ENCODE assay signal across 1 cellular context in the genomic region with DNA sequence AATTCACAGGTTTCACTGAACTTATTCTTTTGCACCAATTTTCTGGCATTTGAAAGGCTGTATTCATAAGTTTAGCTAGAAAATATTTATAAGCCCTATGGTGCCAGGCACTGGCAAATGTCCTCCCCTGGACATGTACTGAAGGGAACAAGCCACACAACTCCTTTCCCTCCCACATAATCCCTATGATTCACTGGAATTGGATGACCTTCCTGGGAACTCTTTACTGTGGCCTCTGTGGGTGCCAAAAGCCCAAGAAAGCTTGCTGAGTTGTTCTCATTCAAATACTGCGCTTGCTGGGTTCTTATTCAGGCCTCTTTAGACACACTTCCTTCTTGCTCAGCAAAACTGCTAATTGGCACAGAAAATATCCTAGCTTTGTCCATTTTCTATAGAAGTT.
TF ChIP-seq lines count a peak whose summit lies in the region.

No MANE protein-coding gene starts in this region.

TF ChIP-seq in HepG2, 621 proteins besides CTCF, POLR2A, EP300 and RAD21 (continued from another document):
- TF ChIP-seq, protein P1, sequence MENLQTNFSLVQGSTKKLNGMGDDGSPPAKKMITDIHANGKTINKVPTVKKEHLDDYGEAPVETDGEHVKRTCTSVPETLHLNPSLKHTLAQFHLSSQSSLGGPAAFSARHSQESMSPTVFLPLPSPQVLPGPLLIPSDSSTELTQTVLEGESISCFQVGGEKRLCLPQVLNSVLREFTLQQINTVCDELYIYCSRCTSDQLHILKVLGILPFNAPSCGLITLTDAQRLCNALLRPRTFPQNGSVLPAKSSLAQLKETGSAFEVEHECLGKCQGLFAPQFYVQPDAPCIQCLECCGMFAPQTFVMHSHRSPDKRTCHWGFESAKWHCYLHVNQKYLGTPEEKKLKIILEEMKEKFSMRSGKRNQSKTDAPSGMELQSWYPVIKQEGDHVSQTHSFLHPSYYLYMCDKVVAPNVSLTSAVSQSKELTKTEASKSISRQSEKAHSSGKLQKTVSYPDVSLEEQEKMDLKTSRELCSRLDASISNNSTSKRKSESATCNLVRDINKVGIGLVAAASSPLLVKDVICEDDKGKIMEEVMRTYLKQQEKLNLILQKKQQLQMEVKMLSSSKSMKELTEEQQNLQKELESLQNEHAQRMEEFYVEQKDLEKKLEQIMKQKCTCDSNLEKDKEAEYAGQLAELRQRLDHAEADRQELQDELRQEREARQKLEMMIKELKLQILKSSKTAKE (CRISPR knock-in tag; IDR thresholded peaks at IDR 0.05; ENCODE audit: borderline replicate concordance) = no peak
- TF ChIP-seq, protein P2, sequence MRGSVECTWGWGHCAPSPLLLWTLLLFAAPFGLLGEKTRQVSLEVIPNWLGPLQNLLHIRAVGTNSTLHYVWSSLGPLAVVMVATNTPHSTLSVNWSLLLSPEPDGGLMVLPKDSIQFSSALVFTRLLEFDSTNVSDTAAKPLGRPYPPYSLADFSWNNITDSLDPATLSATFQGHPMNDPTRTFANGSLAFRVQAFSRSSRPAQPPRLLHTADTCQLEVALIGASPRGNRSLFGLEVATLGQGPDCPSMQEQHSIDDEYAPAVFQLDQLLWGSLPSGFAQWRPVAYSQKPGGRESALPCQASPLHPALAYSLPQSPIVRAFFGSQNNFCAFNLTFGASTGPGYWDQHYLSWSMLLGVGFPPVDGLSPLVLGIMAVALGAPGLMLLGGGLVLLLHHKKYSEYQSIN (CRISPR knock-in tag; IDR thresholded peaks at IDR 0.05; ENCODE audit: borderline replicate concordance) = no peak
- TF ChIP-seq, protein P3, sequence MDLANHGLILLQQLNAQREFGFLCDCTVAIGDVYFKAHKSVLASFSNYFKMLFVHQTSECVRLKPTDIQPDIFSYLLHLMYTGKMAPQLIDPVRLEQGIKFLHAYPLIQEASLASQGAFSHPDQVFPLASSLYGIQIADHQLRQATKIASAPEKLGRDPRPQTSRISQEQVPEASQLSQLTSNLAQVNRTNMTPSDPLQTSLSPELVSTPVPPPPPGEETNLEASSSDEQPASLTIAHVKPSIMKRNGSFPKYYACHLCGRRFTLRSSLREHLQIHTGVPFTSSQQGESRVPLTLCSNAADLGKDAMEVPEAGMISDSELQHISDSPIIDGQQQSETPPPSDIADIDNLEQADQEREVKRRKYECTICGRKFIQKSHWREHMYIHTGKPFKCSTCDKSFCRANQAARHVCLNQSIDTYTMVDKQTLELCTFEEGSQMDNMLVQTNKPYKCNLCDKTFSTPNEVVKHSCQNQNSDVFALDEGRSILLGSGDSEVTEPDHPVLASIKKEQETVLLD (CRISPR knock-in tag; IDR thresholded peaks at IDR 0.05; ENCODE audit: low read depth) = no peak
- no peak for TF ChIP-seq KLF9 (CRISPR knock-in tag; IDR thresholded peaks at IDR 0.05; ENCODE audit: low read depth)
- TF ChIP-seq, protein P4, sequence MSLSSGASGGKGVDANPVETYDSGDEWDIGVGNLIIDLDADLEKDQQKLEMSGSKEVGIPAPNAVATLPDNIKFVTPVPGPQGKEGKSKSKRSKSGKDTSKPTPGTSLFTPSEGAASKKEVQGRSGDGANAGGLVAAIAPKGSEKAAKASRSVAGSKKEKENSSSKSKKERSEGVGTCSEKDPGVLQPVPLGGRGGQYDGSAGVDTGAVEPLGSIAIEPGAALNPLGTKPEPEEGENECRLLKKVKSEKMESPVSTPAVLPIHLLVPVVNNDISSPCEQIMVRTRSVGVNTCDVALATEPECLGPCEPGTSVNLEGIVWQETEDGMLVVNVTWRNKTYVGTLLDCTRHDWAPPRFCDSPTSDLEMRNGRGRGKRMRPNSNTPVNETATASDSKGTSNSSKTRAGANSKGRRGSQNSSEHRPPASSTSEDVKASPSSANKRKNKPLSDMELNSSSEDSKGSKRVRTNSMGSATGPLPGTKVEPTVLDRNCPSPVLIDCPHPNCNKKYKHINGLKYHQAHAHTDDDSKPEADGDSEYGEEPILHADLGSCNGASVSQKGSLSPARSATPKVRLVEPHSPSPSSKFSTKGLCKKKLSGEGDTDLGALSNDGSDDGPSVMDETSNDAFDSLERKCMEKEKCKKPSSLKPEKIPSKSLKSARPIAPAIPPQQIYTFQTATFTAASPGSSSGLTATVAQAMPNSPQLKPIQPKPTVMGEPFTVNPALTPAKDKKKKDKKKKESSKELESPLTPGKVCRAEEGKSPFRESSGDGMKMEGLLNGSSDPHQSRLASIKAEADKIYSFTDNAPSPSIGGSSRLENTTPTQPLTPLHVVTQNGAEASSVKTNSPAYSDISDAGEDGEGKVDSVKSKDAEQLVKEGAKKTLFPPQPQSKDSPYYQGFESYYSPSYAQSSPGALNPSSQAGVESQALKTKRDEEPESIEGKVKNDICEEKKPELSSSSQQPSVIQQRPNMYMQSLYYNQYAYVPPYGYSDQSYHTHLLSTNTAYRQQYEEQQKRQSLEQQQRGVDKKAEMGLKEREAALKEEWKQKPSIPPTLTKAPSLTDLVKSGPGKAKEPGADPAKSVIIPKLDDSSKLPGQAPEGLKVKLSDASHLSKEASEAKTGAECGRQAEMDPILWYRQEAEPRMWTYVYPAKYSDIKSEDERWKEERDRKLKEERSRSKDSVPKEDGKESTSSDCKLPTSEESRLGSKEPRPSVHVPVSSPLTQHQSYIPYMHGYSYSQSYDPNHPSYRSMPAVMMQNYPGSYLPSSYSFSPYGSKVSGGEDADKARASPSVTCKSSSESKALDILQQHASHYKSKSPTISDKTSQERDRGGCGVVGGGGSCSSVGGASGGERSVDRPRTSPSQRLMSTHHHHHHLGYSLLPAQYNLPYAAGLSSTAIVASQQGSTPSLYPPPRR (CRISPR knock-in tag; IDR thresholded peaks at IDR 0.05; ENCODE audit: borderline replicate concordance) = no peak
